Comparison of ENCODE assay signal across 8 cellular contexts in the genomic region with DNA sequence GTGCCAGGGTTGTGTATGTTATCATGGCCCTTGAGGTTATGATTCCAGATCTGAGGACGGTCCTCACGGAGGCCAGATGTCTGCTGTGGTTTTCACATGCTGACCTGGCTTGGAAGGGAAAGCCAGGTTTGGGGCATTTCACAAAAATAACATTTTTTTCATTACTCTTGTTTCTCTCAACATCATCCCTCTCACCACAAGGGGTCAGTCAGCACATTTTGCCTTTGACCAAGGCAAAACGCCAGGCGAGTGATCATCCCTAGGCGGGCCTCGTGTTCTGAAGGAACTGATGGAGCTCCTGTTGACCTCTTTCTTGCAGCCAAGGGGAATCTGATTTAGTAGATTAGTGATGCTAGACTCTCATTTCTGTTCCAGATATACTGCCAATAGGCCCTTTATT.
DNase-seq lines count a peak whose midpoint lies in the region; ATAC-seq and TF ChIP-seq lines count a peak whose summit lies in the region.

No MANE protein-coding gene starts in this region.

- POLR2A ChIA-PET in Caco-2 (lab: Charles Lee) = interaction anchor here (0.6 kb wide), 1 partner anchor 119 kb away, joined by 4 read pairs; no protein-coding TSS in a partner anchor

- H3K36me3 ChIP-seq in Caco-2 (ENCODE audit: control insufficient read depth, insufficient read depth, low read length) = no peaks in the 10 kb centered on the region
- H3K36me3 ChIP-seq in mucosa of descending colon (ENCODE audit: low read depth) = no peaks in the 10 kb centered on the region

- H3K4me3 Mint-ChIP-seq in Caco-2 (ENCODE audit: unreplicated experiment) = no peak overlapping the region
- no peak overlapping the region for H3K4me3 Mint-ChIP-seq in activated T-helper 17 cell treated with anti-CD3 and anti-CD28 coated beads, Interleukin-2, amount 50 U/mL, for 72 hours

- peak; percentile 55 to 77 for TF ChIP-seq CTCF in Caco-2 (IDR thresholded peaks at IDR 0.05; ENCODE audit: insufficient read depth in 1 of 2, low read depth in 1 of 2, low read length in 1 of 2, severe bottlenecking in 1 of 2, unreplicated experiment in 1 of 2)
- TF ChIP-seq CTCF in mucosa of descending colon (IDR thresholded peaks at IDR 0.05) = no peak

- H3K9me3 ChIP-seq in Caco-2 (no peaks in the 10 kb centered on the region), mucosa of descending colon (no peaks in the 10 kb centered on the region)

- no peak overlapping the region for H3K27ac Mint-ChIP-seq in Caco-2 (ENCODE audit: unreplicated experiment)
- H3K27ac Mint-ChIP-seq in activated T-helper 17 cell treated with anti-CD3 and anti-CD28 coated beads, Interleukin-2, amount 50 U/mL, for 72 hours = no peak overlapping the region

- CTCF ChIA-PET in Caco-2 (lab: Charles Lee) = interaction anchor here (0.7 to 1.0 kb wide), 7 partner anchors 35 to 136 kb away, joined by 3 to 12 read pairs (median 5); partner anchors contain the start of gene TBC1D7

- ATAC-seq in GM21526 (IDR thresholded peaks at IDR 0.05; ENCODE audit: low FRiP score, unreplicated experiment) = peak; percentile 55
- ATAC-seq in esophagus mucosa = peak; percentile 42
- ATAC-seq in mucosa of descending colon = peak; percentile 51
- no peak for ATAC-seq in activated T-helper 17 cell treated with anti-CD3 and anti-CD28 coated beads, Interleukin-2, amount 50 U/mL, for 72 hours (replicated peaks)

- H3K36me3 Mint-ChIP-seq in Caco-2 (ENCODE audit: insufficient read depth, unreplicated experiment) = no peaks in the 10 kb centered on the region
- H3K36me3 Mint-ChIP-seq in activated T-helper 17 cell treated with anti-CD3 and anti-CD28 coated beads, Interleukin-2, amount 50 U/mL, for 72 hours (ENCODE audit: low read depth) = no peaks in the 10 kb centered on the region

- no peaks in the 10 kb centered on the region for H3K9me3 Mint-ChIP-seq in Caco-2 (ENCODE audit: unreplicated experiment)
- H3K9me3 Mint-ChIP-seq in activated T-helper 17 cell treated with anti-CD3 and anti-CD28 coated beads, Interleukin-2, amount 50 U/mL, for 72 hours = no peaks in the 10 kb centered on the region

- DNase-seq in Caco-2 (peak; percentile 70 to 71), OCI-M1 (lab: John Stamatoyannopoulos, UW) (peak; percentile 89), mucosa of descending colon (peak in 2 of 3 donors; percentile 47 to 67), NCI-H2227 treated with DMSO at 0.1 percent for 48 hours (lab: John Stamatoyannopoulos, UW) (no peak)
- no peak for DNase-seq in effector CD8-positive, alpha-beta T cell (lab: John Stamatoyannopoulos, UW)

- H3K4me1 ChIP-seq in Caco-2 (0 out of 2 replicates have a peak, but pooled peaks cover 4% of the 10 kb centered on the region), mucosa of descending colon (ENCODE audit: low read depth) (no peaks in the 10 kb centered on the region)

- no peak overlapping the region for H3K4me3 ChIP-seq in Caco-2 (ENCODE audit: low read depth, low read length)
- H3K4me3 ChIP-seq in mucosa of descending colon = no peak overlapping the region

- H3K27me3 Mint-ChIP-seq in Caco-2 (ENCODE audit: insufficient read depth, unreplicated experiment) = no peaks in the 10 kb centered on the region
- H3K27me3 Mint-ChIP-seq in activated T-helper 17 cell treated with anti-CD3 and anti-CD28 coated beads, Interleukin-2, amount 50 U/mL, for 72 hours = peaks cover 25% of the 10 kb centered on the region

- H3K27me3 ChIP-seq in Caco-2 (replicated peaks; ENCODE audit: control insufficient read depth, insufficient read depth, low read length) = no peaks in the 10 kb centered on the region

- intact Hi-C loops in Caco-2 (cut with micrococcal nuclease; ENCODE audit: unreplicated experiment) = loop anchor here (1.0 to 5.0 kb wide), 3 partner anchors 83 to 136 kb away; no protein-coding TSS in a partner anchor
- intact Hi-C loops in mucosa of descending colon (cut with DNase I, micrococcal nuclease) = no loop called here

- H3K4me1 Mint-ChIP-seq in Caco-2 (ENCODE audit: low read depth, unreplicated experiment) = peaks cover 8% of the 10 kb centered on the region
- H3K4me1 Mint-ChIP-seq in activated T-helper 17 cell treated with anti-CD3 and anti-CD28 coated beads, Interleukin-2, amount 50 U/mL, for 72 hours = no peaks in the 10 kb centered on the region

- BruUV-seq in Caco-2 (replicated peaks; lab: Mats Ljungman, UMichigan) = no TSS peak

Comparison
In these comparisons a context has a peak if more than half of its experiments do, and no peak if none do; other contexts are left out.
1. DNase-seq: peak in Caco-2 (2 of 2), OCI-M1 (single experiment) and mucosa of descending colon (2 of 3); none in effector CD8-positive, alpha-beta T cell (single experiment) and NCI-H2227 treated with DMSO at 0.1 percent for 48 hours (single experiment).